8 cellular contexts compared by ENCODE assay signal in genomic region chr6:52233975-52234823, GRCh38. TPM values are rescaled to one million over a fixed set of nuclear protein-coding genes. Genes with fewer than 3 reads are reported as not detected.
DNase-seq lines count a peak whose midpoint lies in the region; ATAC-seq and FAIRE-seq lines count a peak whose summit lies in the region.

No MANE protein-coding gene starts in this region.

- peak; percentile 81 for FAIRE-seq in GM18507 (lab: Jason Lieb, UNC)

- DNase-seq in COR-L47 (lab: John Stamatoyannopoulos, UW) (peak; percentile 10), GM18507 (ENCODE audit: extremely low spot score, insufficient read length, low read depth) (no peak), NCI-H2196 (lab: John Stamatoyannopoulos, UW; ENCODE audit: unreplicated experiment) (peak; percentile 25), kidney glomerular epithelial cell (lab: John Stamatoyannopoulos, UW) (peak; percentile 80), NCI-H774 (lab: John Stamatoyannopoulos, UW) (no peak)
- DNase-seq in activated naive CD8-positive, alpha-beta T cell treated with anti-CD3 and anti-CD28 coated beads for 36 hours = peak; percentile 32

- no peak overlapping the region for H3K4me3 Mint-ChIP-seq in activated naive CD8-positive, alpha-beta T cell treated with anti-CD3 and anti-CD28 coated beads for 36 hours

- ATAC-seq in HG02884 (IDR thresholded peaks at IDR 0.05; ENCODE audit: unreplicated experiment) (peak; percentile 95), GM19324 (IDR thresholded peaks at IDR 0.05; ENCODE audit: low FRiP score, unreplicated experiment) (no peak)

- H3K27ac Mint-ChIP-seq in activated naive CD8-positive, alpha-beta T cell treated with anti-CD3 and anti-CD28 coated beads for 36 hours = no peak overlapping the region

- peaks cover 56% of the 10 kb centered on the region for H3K27me3 Mint-ChIP-seq in activated naive CD8-positive, alpha-beta T cell treated with anti-CD3 and anti-CD28 coated beads for 36 hours

- no peaks in the 10 kb centered on the region for H3K36me3 Mint-ChIP-seq in activated naive CD8-positive, alpha-beta T cell treated with anti-CD3 and anti-CD28 coated beads for 36 hours

- peaks cover 12% of the 10 kb centered on the region for H3K4me1 Mint-ChIP-seq in activated naive CD8-positive, alpha-beta T cell treated with anti-CD3 and anti-CD28 coated beads for 36 hours

- H3K9me3 Mint-ChIP-seq in activated naive CD8-positive, alpha-beta T cell treated with anti-CD3 and anti-CD28 coated beads for 36 hours = no peaks in the 10 kb centered on the region

RNA-seq across cellular contexts. Expression of gene IL17F, which starts 10.1 kb away (rescaled TPM):
- total RNA-seq in activated naive CD8-positive, alpha-beta T cell treated with anti-CD3 and anti-CD28 coated beads for 36 hours = not detected

RNA-seq across cellular contexts. Expression of gene IL17A, which starts 48.0 kb away (rescaled TPM):
- total RNA-seq in activated naive CD8-positive, alpha-beta T cell treated with anti-CD3 and anti-CD28 coated beads for 36 hours = not detected

RNA-seq across cellular contexts. Expression of gene MCM3, which starts 50.3 kb away (rescaled TPM):
- total RNA-seq in activated naive CD8-positive, alpha-beta T cell treated with anti-CD3 and anti-CD28 coated beads for 36 hours = 100 to 1,000 TPM; 326 to 335 TPM

Comparison
In these comparisons a context has a peak if more than half of its experiments do, and no peak if none do; other contexts are left out.
1. DNase-seq: peak in COR-L47 (single experiment), NCI-H2196 (single experiment), activated naive CD8-positive, alpha-beta T cell treated with anti-CD3 and anti-CD28 coated beads for 36 hours (single experiment) and kidney glomerular epithelial cell (single experiment); none in GM18507 (single experiment) and NCI-H774 (single experiment).